8 cellular contexts compared by ENCODE assay signal in the genomic region with DNA sequence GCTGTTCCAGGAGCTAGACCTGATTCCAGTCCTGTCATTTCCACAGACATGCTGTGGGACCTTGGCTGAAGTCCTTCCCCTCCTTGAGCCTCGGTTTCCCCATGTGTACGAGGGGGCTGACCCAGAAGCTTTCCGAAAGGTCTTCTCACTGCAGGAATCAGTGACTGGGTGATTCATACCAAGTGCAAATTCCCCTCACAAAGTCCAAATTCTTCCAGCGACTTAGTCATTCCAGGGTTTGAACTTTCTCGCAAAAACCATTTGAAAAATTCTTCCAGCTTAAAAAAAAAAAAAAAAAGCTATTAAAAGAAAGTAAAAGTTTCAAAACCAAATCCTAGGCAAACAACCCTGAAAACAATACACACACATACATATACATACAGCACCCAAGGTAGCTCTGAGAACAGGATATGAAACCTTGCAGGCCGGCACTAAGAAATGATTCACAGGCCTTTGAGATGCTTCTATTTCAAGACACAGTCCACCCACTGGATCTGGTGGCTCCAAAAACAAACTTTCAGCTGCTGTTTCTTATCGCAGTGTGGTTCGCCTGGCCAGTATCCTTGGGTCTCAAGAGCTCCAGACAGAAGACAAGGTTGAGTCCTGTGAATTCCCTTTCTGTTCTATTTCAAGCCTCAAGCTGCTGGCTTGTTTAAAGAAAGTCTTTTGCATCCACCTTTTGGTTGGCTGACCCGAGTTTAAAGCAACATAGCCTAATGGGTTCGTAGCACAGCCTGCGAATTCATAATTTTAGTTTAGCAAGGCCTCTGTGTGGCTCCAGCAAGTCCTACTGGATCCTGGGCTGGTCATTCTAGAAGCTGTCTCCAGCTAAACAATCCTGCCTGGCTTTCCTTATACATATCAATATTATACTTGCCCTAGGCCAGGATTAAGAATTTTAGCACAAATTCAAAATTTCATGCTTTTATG. TPM values are rescaled to one million over a fixed set of nuclear protein-coding genes. Genes with fewer than 3 reads are reported as not detected.
DNase-seq lines count a peak whose midpoint lies in the region; ATAC-seq and TF ChIP-seq lines count a peak whose summit lies in the region.

No MANE protein-coding gene starts in this region.

- H3K4me1 ChIP-seq in skeletal muscle tissue (ENCODE audit: control insufficient read depth in 3 of 3, insufficient read depth in 3 of 3, low read length in 3 of 3): peaks cover 34 to 45% (median 42%) of the 10 kb centered on the region in 3 donors

- H3K9ac ChIP-seq in skeletal muscle tissue (ENCODE audit: low read depth in 1 of 3, low read length in 3 of 3): peak overlapping the region; percentile 62 to 84 (median 82)

- H3K9me3 Mint-ChIP-seq in activated B cell treated with CpG ODN at 0.5 μM for 24 hours (peaks cover 4% of the 10 kb centered on the region), WTC11 (peaks cover 7% of the 10 kb centered on the region)

- TF ChIP-seq CTCF in AG09309 (IDR thresholded peaks at IDR 0.05; ENCODE audit: control insufficient read depth, insufficient read depth, low read depth, low read length, missing control alignments) (no peak), activated B cell treated with CpG ODN at 0.5 μM for 24 hours (IDR thresholded peaks at IDR 0.05) (no peak), WTC11 (IDR thresholded peaks at IDR 0.05) (no peak)

- H3K4me3 Mint-ChIP-seq in activated B cell treated with CpG ODN at 0.5 μM for 24 hours (peak overlapping the region; percentile 74), WTC11 (no peak overlapping the region)

- peak overlapping the region; percentile 87 for H3K27ac Mint-ChIP-seq in activated B cell treated with CpG ODN at 0.5 μM for 24 hours
- no peak overlapping the region for H3K27ac Mint-ChIP-seq in WTC11

- H3K9me3 ChIP-seq in skeletal muscle tissue (ENCODE audit: control insufficient read depth in 3 of 3, low read length in 3 of 3): no peaks in the 10 kb centered on the region

- POLR2A ChIA-PET in activated B cell treated with CpG ODN at 0.5 μM for 24 hours (lab: Charles Lee) (interaction anchor here (0.6 to 36.4 kb wide), 14 partner anchors 17 to 145 kb away, joined by 4 to 1151 read pairs (median 19); a partner anchor contains a TSS), WTC11 (lab: Charles Lee) (interaction anchor here (0.5 to 1.2 kb wide), 7 partner anchors 9 to 1680 kb away, joined by 3 to 5 read pairs (median 4); a partner anchor contains a TSS)

- ATAC-seq in GM19023 (IDR thresholded peaks at IDR 0.05; ENCODE audit: unreplicated experiment): peak; percentile 80
- ATAC-seq in HG03196 (IDR thresholded peaks at IDR 0.05; ENCODE audit: unreplicated experiment): peak; percentile 63
- peak; percentile 75 for ATAC-seq in activated B cell treated with CpG ODN at 0.5 μM for 24 hours (ENCODE audit: low read depth)
- ATAC-seq in WTC11: no peak

- CTCF ChIA-PET in activated B cell treated with CpG ODN at 0.5 μM for 24 hours (lab: Charles Lee): interaction anchor here (0.8 to 4.4 kb wide), 16 partner anchors 11 to 81 kb away, joined by 3 to 43 read pairs (median 5); no protein-coding TSS in a partner anchor
- CTCF ChIA-PET in WTC11 (lab: Charles Lee): interaction anchor here (0.7 to 4.4 kb wide), 6 partner anchors 11 to 60 kb away, joined by 3 to 25 read pairs (median 9); no protein-coding TSS in a partner anchor

- H3K4me3 ChIP-seq in AG09309 (ENCODE audit: control insufficient read depth, low read depth, low read length): peak overlapping the region; percentile 3; the same call in 1 of the 2 replicates
- peak overlapping the region; percentile 49 to 63 (median 61) for H3K4me3 ChIP-seq in skeletal muscle tissue (ENCODE audit: low read length in 3 of 3)

- H3K27me3 ChIP-seq in skeletal muscle tissue (ENCODE audit: control insufficient read depth in 3 of 3, insufficient read depth in 3 of 3, low read length in 3 of 3): no peaks in the 10 kb centered on the region

- H3K36me3 Mint-ChIP-seq in activated B cell treated with CpG ODN at 0.5 μM for 24 hours (ENCODE audit: low read depth) (no peaks in the 10 kb centered on the region), WTC11 (peaks cover 7% of the 10 kb centered on the region)

- H3K27me3 Mint-ChIP-seq in activated B cell treated with CpG ODN at 0.5 μM for 24 hours (no peaks in the 10 kb centered on the region), WTC11 (ENCODE audit: low read depth) (no peaks in the 10 kb centered on the region)

- H3K36me3 ChIP-seq in skeletal muscle tissue (ENCODE audit: control insufficient read depth in 3 of 3, insufficient read depth in 3 of 3, low read length in 3 of 3): no peaks in the 10 kb centered on the region

- intact Hi-C loops in activated B cell treated with CpG ODN at 0.5 μM for 24 hours (cut with micrococcal nuclease): loop anchor here (1.0 kb wide), 6 partner anchors 10 to 58 kb away; a partner anchor contains a TSS

- H3K27ac ChIP-seq in skeletal muscle tissue (ENCODE audit: low read depth, low read length): peak overlapping the region; percentile 83

- peak; percentile 79 for DNase-seq in AG09309 (ENCODE audit: low read depth)
- DNase-seq in activated B cell treated with CpG ODN at 0.5 μM for 24 hours: no peak
- peak; percentile 61 for DNase-seq in fibroblast of the conjunctiva (ENCODE audit: low read depth)
- DNase-seq in hypothalamus (lab: John Stamatoyannopoulos, UW): no peak
- DNase-seq in WTC11 (ENCODE audit: low spot score): no peak

- H3K4me1 Mint-ChIP-seq in activated B cell treated with CpG ODN at 0.5 μM for 24 hours (peaks cover 86% of the 10 kb centered on the region), WTC11 (peaks cover 34% of the 10 kb centered on the region)

TF ChIP-seq in WTC11, 78 proteins besides CTCF, POLR2A, EP300 and RAD21 (continues in another document):
- no peak for TF ChIP-seq PRRX2 (CRISPR knock-in tag; IDR thresholded peaks at IDR 0.05)
- TF ChIP-seq, protein P1, sequence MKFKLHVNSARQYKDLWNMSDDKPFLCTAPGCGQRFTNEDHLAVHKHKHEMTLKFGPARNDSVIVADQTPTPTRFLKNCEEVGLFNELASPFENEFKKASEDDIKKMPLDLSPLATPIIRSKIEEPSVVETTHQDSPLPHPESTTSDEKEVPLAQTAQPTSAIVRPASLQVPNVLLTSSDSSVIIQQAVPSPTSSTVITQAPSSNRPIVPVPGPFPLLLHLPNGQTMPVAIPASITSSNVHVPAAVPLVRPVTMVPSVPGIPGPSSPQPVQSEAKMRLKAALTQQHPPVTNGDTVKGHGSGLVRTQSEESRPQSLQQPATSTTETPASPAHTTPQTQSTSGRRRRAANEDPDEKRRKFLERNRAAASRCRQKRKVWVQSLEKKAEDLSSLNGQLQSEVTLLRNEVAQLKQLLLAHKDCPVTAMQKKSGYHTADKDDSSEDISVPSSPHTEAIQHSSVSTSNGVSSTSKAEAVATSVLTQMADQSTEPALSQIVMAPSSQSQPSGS (CRISPR knock-in tag; IDR thresholded peaks at IDR 0.05; ENCODE audit: borderline replicate concordance, low read depth): no peak
- no peak for TF ChIP-seq TP53 (CRISPR knock-in tag; IDR thresholded peaks at IDR 0.05)
- TF ChIP-seq SMAD4 (CRISPR knock-in tag; IDR thresholded peaks at IDR 0.05): no peak
- no peak for TF ChIP-seq IRF2 (CRISPR knock-in tag; IDR thresholded peaks at IDR 0.05; ENCODE audit: borderline replicate concordance, low read depth)
- no peak for TF ChIP-seq MXD4 (CRISPR knock-in tag; IDR thresholded peaks at IDR 0.05; ENCODE audit: borderline replicate concordance)
- TF ChIP-seq, protein P2, sequence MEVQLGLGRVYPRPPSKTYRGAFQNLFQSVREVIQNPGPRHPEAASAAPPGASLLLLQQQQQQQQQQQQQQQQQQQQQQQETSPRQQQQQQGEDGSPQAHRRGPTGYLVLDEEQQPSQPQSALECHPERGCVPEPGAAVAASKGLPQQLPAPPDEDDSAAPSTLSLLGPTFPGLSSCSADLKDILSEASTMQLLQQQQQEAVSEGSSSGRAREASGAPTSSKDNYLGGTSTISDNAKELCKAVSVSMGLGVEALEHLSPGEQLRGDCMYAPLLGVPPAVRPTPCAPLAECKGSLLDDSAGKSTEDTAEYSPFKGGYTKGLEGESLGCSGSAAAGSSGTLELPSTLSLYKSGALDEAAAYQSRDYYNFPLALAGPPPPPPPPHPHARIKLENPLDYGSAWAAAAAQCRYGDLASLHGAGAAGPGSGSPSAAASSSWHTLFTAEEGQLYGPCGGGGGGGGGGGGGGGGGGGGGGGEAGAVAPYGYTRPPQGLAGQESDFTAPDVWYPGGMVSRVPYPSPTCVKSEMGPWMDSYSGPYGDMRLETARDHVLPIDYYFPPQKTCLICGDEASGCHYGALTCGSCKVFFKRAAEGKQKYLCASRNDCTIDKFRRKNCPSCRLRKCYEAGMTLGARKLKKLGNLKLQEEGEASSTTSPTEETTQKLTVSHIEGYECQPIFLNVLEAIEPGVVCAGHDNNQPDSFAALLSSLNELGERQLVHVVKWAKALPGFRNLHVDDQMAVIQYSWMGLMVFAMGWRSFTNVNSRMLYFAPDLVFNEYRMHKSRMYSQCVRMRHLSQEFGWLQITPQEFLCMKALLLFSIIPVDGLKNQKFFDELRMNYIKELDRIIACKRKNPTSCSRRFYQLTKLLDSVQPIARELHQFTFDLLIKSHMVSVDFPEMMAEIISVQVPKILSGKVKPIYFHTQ (CRISPR knock-in tag; IDR thresholded peaks at IDR 0.05): no peak
- TF ChIP-seq, protein P3, sequence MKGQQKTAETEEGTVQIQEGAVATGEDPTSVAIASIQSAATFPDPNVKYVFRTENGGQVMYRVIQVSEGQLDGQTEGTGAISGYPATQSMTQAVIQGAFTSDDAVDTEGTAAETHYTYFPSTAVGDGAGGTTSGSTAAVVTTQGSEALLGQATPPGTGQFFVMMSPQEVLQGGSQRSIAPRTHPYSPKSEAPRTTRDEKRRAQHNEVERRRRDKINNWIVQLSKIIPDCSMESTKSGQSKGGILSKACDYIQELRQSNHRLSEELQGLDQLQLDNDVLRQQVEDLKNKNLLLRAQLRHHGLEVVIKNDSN (CRISPR knock-in tag; IDR thresholded peaks at IDR 0.05): no peak
- no peak for TF ChIP-seq CBFB (CRISPR knock-in tag; IDR thresholded peaks at IDR 0.05; ENCODE audit: low read depth)
- TF ChIP-seq RORB (CRISPR knock-in tag; IDR thresholded peaks at IDR 0.05): no peak
- TF ChIP-seq CREM (CRISPR knock-in tag; IDR thresholded peaks at IDR 0.05): no peak
- TF ChIP-seq JAZF1 (CRISPR knock-in tag; IDR thresholded peaks at IDR 0.05): no peak
- TF ChIP-seq NFE2L1 (CRISPR knock-in tag; IDR thresholded peaks at IDR 0.05): no peak
- TF ChIP-seq ZNF263 (CRISPR knock-in tag; IDR thresholded peaks at IDR 0.05; ENCODE audit: low read depth): no peak
- no peak for TF ChIP-seq ZBTB21 (CRISPR knock-in tag; IDR thresholded peaks at IDR 0.05; ENCODE audit: borderline replicate concordance)

RNA-seq across cellular contexts. Expression of a gene that starts 18.0 kb away (rescaled TPM):
- total RNA-seq in activated B cell treated with CpG ODN at 0.5 μM for 24 hours: 195 and 205 TPM in 2 replicates
- 120 TPM for total RNA-seq in skeletal muscle tissue
- total RNA-seq in WTC11 (2021): 168 to 278 TPM (median 273 TPM) in 3 replicates

RNA-seq across cellular contexts. Expression of a gene that starts 46.3 kb away (rescaled TPM):
- total RNA-seq in activated B cell treated with CpG ODN at 0.5 μM for 24 hours (2.4 and 3.4 TPM in 2 replicates), skeletal muscle tissue (5.7 TPM), WTC11 (2021) (4.9 to 5.6 TPM (median 5.4 TPM) in 3 replicates)

Comparison
In these comparisons a context has a peak if more than half of its experiments do, and no peak if none do; other contexts are left out.
1. DNase-seq: peak in AG09309 (single experiment) and fibroblast of the conjunctiva (single experiment); none in activated B cell treated with CpG ODN at 0.5 μM for 24 hours (single experiment), hypothalamus (0 of 51) and WTC11 (single experiment).